In the genomic region with DNA sequence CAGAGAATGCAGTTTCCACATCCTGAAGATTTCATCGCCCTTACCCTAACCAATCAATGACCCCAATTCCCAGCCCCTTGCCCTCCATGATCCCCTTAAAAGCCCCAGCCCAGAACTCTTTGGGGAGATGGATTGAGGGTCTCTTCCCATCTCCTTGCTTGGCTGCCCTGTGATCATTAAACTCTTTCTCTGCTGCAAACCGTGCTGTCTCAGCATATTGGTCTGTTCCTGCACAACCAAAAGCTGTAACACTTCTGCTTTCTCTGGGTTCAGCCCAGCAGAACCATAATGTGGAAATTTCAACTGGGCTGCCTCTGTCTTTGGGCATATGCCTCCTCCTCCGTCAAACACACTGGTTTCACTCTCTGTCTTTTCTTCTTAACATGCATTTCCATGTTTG, we compare ENCODE assay signal across 27 cellular contexts.
"Had no signal": no experiment of that assay in that cellular context is flagged by ENCODE, and none has a peak within 500 bp of the region (broad histone marks: within the 10 kb centered on the region; RNA-seq: fewer than 3 reads in every experiment).

No MANE protein-coding gene starts in this region.

- H3K9me3 ChIP-seq: colonic mucosa, gastrocnemius medialis had no signal

- H3K36me3 ChIP-seq: colonic mucosa, esophagus muscularis mucosa, esophagus squamous epithelium, gastrocnemius medialis, gastroesophageal sphincter, heart left ventricle, heart right ventricle had no signal

- DNase-seq: colonic mucosa; cortex of kidney; dermis blood vessel endothelial cell; dorsolateral prefrontal cortex; effector CD4-positive, alpha-beta T cell; effector CD8-positive, alpha-beta T cell; effector memory CD4-positive, alpha-beta T cell; effector memory CD8-positive, alpha-beta T cell; endodermal cell; erythroblast; esophagus squamous epithelium; foreskin keratinocyte; foreskin melanocyte; gastrocnemius medialis; glutamatergic neuron; head of caudate nucleus; heart left ventricle; heart right ventricle had no signal

- FAIRE-seq: endometrium, endothelial cell of umbilical vein, frontal cortex had no signal

- H3K4me1 ChIP-seq: colonic mucosa, esophagus muscularis mucosa, esophagus squamous epithelium, foreskin keratinocyte, gastrocnemius medialis, gastroesophageal sphincter, heart left ventricle, heart right ventricle had no signal

- H3K27me3 ChIP-seq: colonic mucosa, foreskin keratinocyte, hepatocyte had no signal

- H3K4me3 ChIP-seq: colonic mucosa, coronary artery, dorsolateral prefrontal cortex, esophagus muscularis mucosa, esophagus squamous epithelium, gastrocnemius medialis, gastroesophageal sphincter, heart left ventricle, heart right ventricle, hepatocyte had no signal

- ATAC-seq: effector memory CD8-positive, alpha-beta T cell; esophagus mucosa; foreskin keratinocyte; gastrocnemius medialis; gastroesophageal sphincter; heart left ventricle; heart right ventricle had no signal

- H3K27ac ChIP-seq: colonic mucosa, coronary artery, dorsolateral prefrontal cortex, epithelial cell of prostate, esophagus muscularis mucosa, esophagus squamous epithelium, foreskin keratinocyte, gastrocnemius medialis, gastroesophageal sphincter, heart left ventricle, heart right ventricle, hepatocyte had no signal

- H3K4me2 ChIP-seq: hepatocyte had no signal

- H2AFZ ChIP-seq: hepatocyte had no signal

- H3K79me2 ChIP-seq: hepatocyte had no signal
